In genomic region chr1:19967808-19968207, GRCh38 we compare ENCODE assay signal across 21 cellular contexts. TPM values are rescaled to one million over a fixed set of nuclear protein-coding genes. Genes with fewer than 3 reads are reported as not detected.
DNase-seq lines count a peak whose midpoint lies in the region; ATAC-seq, FAIRE-seq and TF ChIP-seq lines count a peak whose summit lies in the region.
"Had no signal": no experiment of that assay in that cellular context is flagged by ENCODE, and none has a peak within 500 bp of the region (broad histone marks: within the 10 kb centered on the region; RNA-seq: fewer than 3 reads in every experiment).

No MANE protein-coding gene starts in this region.

- DNase-seq in SK-MEL-5 (ENCODE audit: low read depth, low spot score) (peak; percentile 28), Right ventricle myocardium superior (peak; percentile 81), myocyte (ENCODE audit: low read depth) (peak; percentile 12), gastrocnemius medialis (peak; percentile 28 to 63), left lobe of liver (ENCODE audit: low spot score) (no peak), Kasumi-1 (lab: John Stamatoyannopoulos, UW) (no peak), ureter (ENCODE audit: low spot score) (no peak), RCC 7860 (ENCODE audit: low spot score) (no peak)
- DNase-seq: COR-L47; DMS153; EL; H9; Karpas-422; NCI-H2029 treated with DMSO at 0.1 percent for 48 hours; NCI-H2227 treated with DMSO at 0.1 percent for 48 hours; NCI-H69; NK-92 treated with Interleukin-12 subunit alpha and Interleukin-12 subunit beta, amount 100 ng/mL, for 24 hours; OCI-M1 had no signal

- H3K27me3 ChIP-seq in gastrocnemius medialis, result peaks cover 0 to 4% (median 0%) of the 10 kb centered on the region in 3 donors

- FAIRE-seq in RCC 7860 (lab: Jason Lieb, UNC), result no peak
- FAIRE-seq: A549 had no signal

- H3K9me3 ChIP-seq in gastrocnemius medialis, result no peaks in the 10 kb centered on the region
- H3K9me3 ChIP-seq: A549 had no signal

- no peaks in the 10 kb centered on the region for H3K36me3 ChIP-seq in gastrocnemius medialis

- no peaks in the 10 kb centered on the region for H3K4me1 ChIP-seq in gastrocnemius medialis
- H3K4me1 ChIP-seq: A549 had no signal

- no peak overlapping the region for H3K4me3 ChIP-seq in gastrocnemius medialis
- H3K4me3 ChIP-seq: A549 had no signal

- peak overlapping the region in 2 of 4 donors; percentile 43 to 66 for H3K27ac ChIP-seq in gastrocnemius medialis
- H3K27ac ChIP-seq: A549, RWPE1 had no signal

- ATAC-seq in Right ventricle myocardium superior (ENCODE audit: poor library complexity), result peak; percentile 94
- ATAC-seq in gastrocnemius medialis, result peak; percentile 79 to 80
- ATAC-seq in left lobe of liver, result no peak
- ATAC-seq: A549 had no signal

- TF ChIP-seq CTCF in gastrocnemius medialis (IDR thresholded peaks at IDR 0.05 in 4 of 5, conservative IDR thresholded peaks at IDR 0.05 in 1 of 5), result no peak

- in situ Hi-C loops in SK-MEL-5 (cut with HindIII; ENCODE audit: low pct_unique_long_range_greater_than_20kb, low sequenced_read_pairs) (no loop called here), gastrocnemius medialis (cut with MboI; ENCODE audit: low sequenced_read_pairs in 4 of 4) (no loop called here)

- intact Hi-C loops in Right ventricle myocardium superior (cut with DNase I) (no loop called here), gastrocnemius medialis (cut with DNase I; ENCODE audit: low total_unique reads) (no loop called here)

- TF ChIP-seq POLR2A in gastrocnemius medialis (IDR thresholded peaks at IDR 0.05), result no peak

RNA-seq across cellular contexts. Expression of gene PLA2G2A, which starts 11.6 kb away (rescaled TPM):
- not detected in 2 replicates for total RNA-seq in SK-MEL-5 (2014; rRNA removed; shearing (Covaris generic))
- polyA plus RNA-seq in SK-MEL-5 (2015; cell fraction: cytosol; rRNA removed), result 0.17 and 0.20 TPM in 2 replicates
- 0.28 TPM in 1 of 2 replicates, not detected in the other for polyA plus RNA-seq in SK-MEL-5 (2015; cell fraction: nucleus; rRNA removed)
- 154 TPM for total RNA-seq in Right ventricle myocardium superior
- not detected in 2 replicates for total RNA-seq in myocyte
- polyA plus RNA-seq in myocyte (2012), result not detected
- total RNA-seq in gastrocnemius medialis, result 10 to 100 TPM in 2 of 4 donors, 1 to 10 TPM in 2; 6.2 to 19.3 (median 13.6) TPM
- 128 TPM for total RNA-seq in left lobe of liver
- total RNA-seq in ureter, result 165 TPM
- polyA plus RNA-seq: CD14-positive monocyte had no signal

RNA-seq across cellular contexts. Expression of gene PLA2G2E, which starts 44.4 kb away (rescaled TPM):
- not detected in 2 replicates for total RNA-seq in SK-MEL-5 (2014; rRNA removed; shearing (Covaris generic))
- not detected in 2 replicates for polyA plus RNA-seq in SK-MEL-5 (2015; cell fraction: cytosol; rRNA removed)
- not detected in 2 replicates for polyA plus RNA-seq in SK-MEL-5 (2015; cell fraction: nucleus; rRNA removed)
- total RNA-seq in Right ventricle myocardium superior (not detected), myocyte (not detected in 2 replicates), gastrocnemius medialis (not detected), left lobe of liver (not detected), ureter (not detected)
- not detected for polyA plus RNA-seq in myocyte (2012)
- total RNA-seq: H9 had no signal
- polyA plus RNA-seq: A549, CD14-positive monocyte had no signal

Comparison
In these comparisons a context has a peak if more than half of its experiments do, and no peak if none do; other contexts are left out.
1. DNase-seq: peak in SK-MEL-5 (single experiment), Right ventricle myocardium superior (single experiment), myocyte (single experiment) and gastrocnemius medialis (2 of 2); none in left lobe of liver (single experiment), Kasumi-1 (0 of 2), ureter (single experiment) and RCC 7860 (single experiment).